ENCODE assay signal across 1 cellular context in genomic region chrX:48761674-48762471, GRCh38.
TF ChIP-seq lines count a peak whose summit lies in the region.

Gene GLOD5, plus strand, starts transcription at chrX:48761747. Its CDS starts 44 bp downstream, at chrX:48761791.

TF ChIP-seq in HepG2, 621 proteins besides CTCF, POLR2A, EP300 and RAD21 (continued from another document):
- TF ChIP-seq ARID4A (CRISPR knock-in tag; IDR thresholded peaks at IDR 0.05; ENCODE audit: borderline replicate concordance), result peak; percentile 24; the same call in 1 of the 2 replicates
- TF ChIP-seq DR1 (CRISPR knock-in tag; IDR thresholded peaks at IDR 0.05), result peak; percentile 26; the same call in 1 of the 2 replicates
- TF ChIP-seq ZNF101 (CRISPR knock-in tag; IDR thresholded peaks at IDR 0.05; ENCODE audit: borderline replicate concordance, low read depth), result no peak
- no peak for TF ChIP-seq IRX3 (CRISPR knock-in tag; IDR thresholded peaks at IDR 0.05; ENCODE audit: borderline replicate concordance, low read depth)
- no peak for TF ChIP-seq KDM5B (CRISPR knock-in tag; IDR thresholded peaks at IDR 0.05; ENCODE audit: borderline replicate concordance)
- no peak for TF ChIP-seq ZNF619 (CRISPR knock-in tag; IDR thresholded peaks at IDR 0.05)
- TF ChIP-seq FOXC1 (CRISPR knock-in tag; IDR thresholded peaks at IDR 0.05; ENCODE audit: borderline replicate concordance), result no peak
- TF ChIP-seq ZNF224 (CRISPR knock-in tag; IDR thresholded peaks at IDR 0.05), result no peak
- TF ChIP-seq ZNF7 (CRISPR knock-in tag; IDR thresholded peaks at IDR 0.05), result no peak
- no peak for TF ChIP-seq CSRNP2 (CRISPR knock-in tag; conservative IDR thresholded peaks at IDR 0.05; ENCODE audit: low read depth)
- no peak for TF ChIP-seq ZNF430 (CRISPR knock-in tag; IDR thresholded peaks at IDR 0.05)
- no peak for TF ChIP-seq TBL1XR1 (IDR thresholded peaks at IDR 0.05; ENCODE audit: borderline replicate concordance, low read length, partially characterized antibody)
- TF ChIP-seq TAF15 (IDR thresholded peaks at IDR 0.05; ENCODE audit: low read depth, low read length, poor library complexity, severe bottlenecking), result no peak
- no peak for TF ChIP-seq ELF4 (CRISPR knock-in tag; IDR thresholded peaks at IDR 0.05; ENCODE audit: borderline replicate concordance)
- TF ChIP-seq ZNF850 (CRISPR knock-in tag; conservative IDR thresholded peaks at IDR 0.05), result no peak
- TF ChIP-seq YEATS4 (CRISPR knock-in tag; IDR thresholded peaks at IDR 0.05; ENCODE audit: borderline replicate concordance), result peak; percentile 26; the same call in 1 of the 2 replicates
- TF ChIP-seq ATF7 (IDR thresholded peaks at IDR 0.05), result no peak
- TF ChIP-seq ATF7 (CRISPR knock-in tag; IDR thresholded peaks at IDR 0.05), result no peak
- no peak for TF ChIP-seq ZNF800 (CRISPR knock-in tag; IDR thresholded peaks at IDR 0.05)
- TF ChIP-seq ZBTB25 (CRISPR knock-in tag; IDR thresholded peaks at IDR 0.05), result no peak
- no peak for TF ChIP-seq ZNF549 (CRISPR knock-in tag; IDR thresholded peaks at IDR 0.05)
TF ChIP-seq in HepG2: peak in this region for 23.
